Comparison of ENCODE assay signal across 15 cellular contexts in genomic region chr9:2477755-2478154, GRCh38.
DNase-seq lines count a peak whose midpoint lies in the region; ATAC-seq and TF ChIP-seq lines count a peak whose summit lies in the region.
"Had no signal": no experiment of that assay in that cellular context is flagged by ENCODE, and none has a peak within 500 bp of the region (broad histone marks: within the 10 kb centered on the region; RNA-seq: fewer than 3 reads in every experiment).

No MANE protein-coding gene starts in this region.

- intact Hi-C loops in psoas muscle (cut with DNase I) (no loop called here), heart right ventricle (cut with DNase I) (loop anchor here in 1 of 10 donors (10.0 kb wide), 1 partner anchor 357 kb away; no protein-coding TSS in a partner anchor)

- no peak overlapping the region for H3K4me3 Mint-ChIP-seq in glutamatergic neuron (ENCODE audit: unreplicated experiment)
- H3K4me3 Mint-ChIP-seq: CD8-positive, alpha-beta T cell had no signal

- no peak overlapping the region for H2AFZ ChIP-seq in SK-N-SH (ENCODE audit: low read depth)

- no peak for ATAC-seq in psoas muscle
- no peak for ATAC-seq in heart right ventricle
- no peak for ATAC-seq in HG02763 (IDR thresholded peaks at IDR 0.05; ENCODE audit: unreplicated experiment)
- ATAC-seq: CD8-positive, alpha-beta T cell; left ventricle myocardium superior had no signal

- H3K27ac Mint-ChIP-seq in glutamatergic neuron (ENCODE audit: unreplicated experiment): peak overlapping the region; percentile 52
- H3K27ac Mint-ChIP-seq: CD8-positive, alpha-beta T cell had no signal

- H3K27ac ChIP-seq in SK-N-SH (ENCODE audit: low read depth in 2 of 2, low read length in 1 of 2) (peak overlapping the region; percentile 1 to 58; a peak in 2 of 4 replicates), psoas muscle (no peak overlapping the region), heart right ventricle (no peak overlapping the region)
- H3K27ac ChIP-seq: KMS-11 had no signal

- H3K4me1 ChIP-seq in SK-N-SH (ENCODE audit: control insufficient read depth in 1 of 2, insufficient read depth in 2 of 2, low read depth in 1 of 2, low read length in 1 of 2): peaks cover 0 to 13% of the 10 kb centered on the region in 2 experiments; a peak in 2 of 4 replicates
- no peaks in the 10 kb centered on the region for H3K4me1 ChIP-seq in psoas muscle
- peaks cover 0 to 26% (median 0%) of the 10 kb centered on the region in 9 donors for H3K4me1 ChIP-seq in heart right ventricle

- CTCF ChIA-PET in SK-N-SH (lab: Yijun Ruan, JAX): interaction anchor here (0.9 to 1.1 kb wide), 2 partner anchors 8 kb away, joined by 3 to 4 read pairs; no protein-coding TSS in a partner anchor

- TF ChIP-seq CTCF in SK-N-SH (IDR thresholded peaks at IDR 0.05): no peak
- TF ChIP-seq CTCF in glutamatergic neuron (IDR thresholded peaks at IDR 0.05; ENCODE audit: partially characterized antibody, unreplicated experiment): no peak
- no peak for TF ChIP-seq CTCF in psoas muscle (IDR thresholded peaks at IDR 0.05)
- no peak for TF ChIP-seq CTCF in heart right ventricle (IDR thresholded peaks at IDR 0.05)

- no peaks in the 10 kb centered on the region for H3K9me3 ChIP-seq in SK-N-SH
- no peaks in the 10 kb centered on the region for H3K9me3 ChIP-seq in psoas muscle
- no peaks in the 10 kb centered on the region for H3K9me3 ChIP-seq in heart right ventricle

- no peaks in the 10 kb centered on the region for H3K36me3 ChIP-seq in SK-N-SH (replicated peaks in 1 of 2; ENCODE audit: control insufficient read depth in 1 of 2, insufficient read depth in 2 of 2, low read length in 1 of 2)
- no peaks in the 10 kb centered on the region for H3K36me3 ChIP-seq in psoas muscle (ENCODE audit: insufficient read depth in 1 of 2, low read depth in 1 of 2)
- no peaks in the 10 kb centered on the region for H3K36me3 ChIP-seq in heart right ventricle

- no peak for TF ChIP-seq EP300 in SK-N-SH (IDR thresholded peaks at IDR 0.05; ENCODE audit: borderline replicate concordance in 1 of 2, low read depth in 1 of 2, low read length in 1 of 2)

- H4K20me1 ChIP-seq in SK-N-SH (ENCODE audit: insufficient read depth): no peaks in the 10 kb centered on the region

- WGBS in SK-N-SH (ENCODE audit: low lambda C conversion rate): 52% methylated on average over 1 of the region's 1 CpG
- WGBS in psoas muscle, 3 donors: 35 to 44% (median 37%) methylated on average over 1 of the region's 1 CpG
- 54 to 61% methylated on average over 1 of the region's 1 CpG for WGBS in heart right ventricle, 2 donors

- TF ChIP-seq RAD21 in SK-N-SH (IDR thresholded peaks at IDR 0.05; ENCODE audit: low read length): no peak

- no peaks in the 10 kb centered on the region for H3K9me2 ChIP-seq in SK-N-SH

- peaks cover 25% of the 10 kb centered on the region for H3K4me1 Mint-ChIP-seq in glutamatergic neuron (ENCODE audit: low read depth, unreplicated experiment)

- peak; percentile 18 for DNase-seq in SIG-M5 treated with dmso at 0.1 percent for 504 hours (lab: John Stamatoyannopoulos, UW; ENCODE audit: unreplicated experiment)
- DNase-seq in SIG-M5 (lab: John Stamatoyannopoulos, UW): no peak
- no peak for DNase-seq in SK-N-SH
- no peak for DNase-seq in glutamatergic neuron
- no peak for DNase-seq in psoas muscle
- DNase-seq in heart right ventricle: no peak
- DNase-seq in NCI-H1694 (lab: John Stamatoyannopoulos, UW): no peak
- DNase-seq: activated T-cell treated with anti-CD3 and anti-CD28 coated beads, Interleukin-2, amount 50 U/mL, for 48 hours; CD8-positive, alpha-beta T cell; left ventricle myocardium superior; NCI-H187; NK-92 treated with Interleukin-12 subunit alpha and Interleukin-12 subunit beta, amount 100 ng/mL, for 24 hours; substantia nigra had no signal

- H3K27me3 Mint-ChIP-seq in glutamatergic neuron (ENCODE audit: unreplicated experiment): no peaks in the 10 kb centered on the region

- H3F3A ChIP-seq in SK-N-SH (replicated peaks; ENCODE audit: insufficient read depth): no peaks in the 10 kb centered on the region

- H3K9ac ChIP-seq in SK-N-SH: no peak overlapping the region
- H3K9ac ChIP-seq: KMS-11 had no signal

- POLR2A ChIA-PET in SK-N-SH (lab: Yijun Ruan, JAX): no interaction called here

- H3K36me3 Mint-ChIP-seq in glutamatergic neuron (ENCODE audit: unreplicated experiment): no peaks in the 10 kb centered on the region
- H3K36me3 Mint-ChIP-seq: CD8-positive, alpha-beta T cell had no signal

- no peaks in the 10 kb centered on the region for H3K9me3 Mint-ChIP-seq in glutamatergic neuron (ENCODE audit: unreplicated experiment)
- H3K9me3 Mint-ChIP-seq: CD8-positive, alpha-beta T cell had no signal

- H3K4me2 ChIP-seq in SK-N-SH: 0 out of 2 replicates have a peak overlapping the region, but pooled peaks have one; percentile 8
- H3K4me2 ChIP-seq: KMS-11 had no signal

- H3K4me3 ChIP-seq in SK-N-SH (ENCODE audit: low read depth in 2 of 2, low read length in 1 of 2): no peak overlapping the region
- no peak overlapping the region for H3K4me3 ChIP-seq in psoas muscle
- H3K4me3 ChIP-seq in heart right ventricle: no peak overlapping the region

- H3K27me3 ChIP-seq in SK-N-SH (ENCODE audit: insufficient read depth) (no peaks in the 10 kb centered on the region), psoas muscle (ENCODE audit: insufficient read depth in 3 of 3, low read length in 2 of 3) (no peaks in the 10 kb centered on the region), heart right ventricle (no peaks in the 10 kb centered on the region)

- no peaks in the 10 kb centered on the region for H3K79me2 ChIP-seq in SK-N-SH (ENCODE audit: insufficient read depth)

TF ChIP-seq in SK-N-SH, 30 proteins besides CTCF, POLR2A, EP300 and RAD21:
- TF ChIP-seq GATA2 (CRISPR knock-in tag; IDR thresholded peaks at IDR 0.05) (no peak), FOSL2 (IDR thresholded peaks at IDR 0.05; ENCODE audit: borderline replicate concordance, low read depth) (no peak), IRF3 (IDR thresholded peaks at IDR 0.05; ENCODE audit: low read depth, low read length) (no peak), MAX (IDR thresholded peaks at IDR 0.05; ENCODE audit: low read depth) (no peak), ELF1 (IDR thresholded peaks at IDR 0.05) (no peak), TAF1 (IDR thresholded peaks at IDR 0.05; ENCODE audit: borderline replicate concordance, low read depth, low read length) (no peak), MEF2A (IDR thresholded peaks at IDR 0.05; ENCODE audit: borderline replicate concordance, low read depth) (no peak), SIN3A (IDR thresholded peaks at IDR 0.05; ENCODE audit: borderline replicate concordance, low read depth, low read length) (no peak), GABPA (IDR thresholded peaks at IDR 0.05; ENCODE audit: low read depth) (no peak), MXI1 (IDR thresholded peaks at IDR 0.05; ENCODE audit: low read depth, low read length) (no peak)
TF ChIP-seq in SK-N-SH: peak in this region for 0.

Comparison
In these comparisons a context has a peak if more than half of its experiments do, and no peak if none do; other contexts are left out.
1. H3K27ac ChIP-seq: peak in SK-N-SH (2 of 2); none in psoas muscle (single experiment) and heart right ventricle (0 of 10).